Comparison of ENCODE assay signal across 1 cellular context in genomic region chr15:90018216-90018831, GRCh38.
TF ChIP-seq lines count a peak whose summit lies in the region.

No MANE protein-coding gene starts in this region.

TF ChIP-seq in HepG2, 621 proteins besides CTCF, POLR2A, EP300 and RAD21 (continued from another document):
- TF ChIP-seq ZNF687 (CRISPR knock-in tag; IDR thresholded peaks at IDR 0.05) (peak; percentile 52; the same call in 1 of the 2 replicates), NR2F6 (IDR thresholded peaks at IDR 0.05) (peak; percentile 62), NR2F6 (CRISPR knock-in tag; IDR thresholded peaks at IDR 0.05) (peak; percentile 64), RORA (CRISPR knock-in tag; IDR thresholded peaks at IDR 0.05) (no peak), RXRA (CRISPR knock-in tag; IDR thresholded peaks at IDR 0.05) (peak; percentile 69; the same call in 1 of the 2 replicates), CBX1 (IDR thresholded peaks at IDR 0.05; ENCODE audit: low read depth) (no peak), ZNF460 (CRISPR knock-in tag; IDR thresholded peaks at IDR 0.05; ENCODE audit: borderline replicate concordance) (peak; percentile 47; the same call in 1 of the 2 replicates), CC2D1A (CRISPR knock-in tag; IDR thresholded peaks at IDR 0.05) (no peak), PATZ1 (CRISPR knock-in tag; IDR thresholded peaks at IDR 0.05) (peak; percentile 48; the same call in 1 of the 2 replicates)
